In the genomic region with DNA sequence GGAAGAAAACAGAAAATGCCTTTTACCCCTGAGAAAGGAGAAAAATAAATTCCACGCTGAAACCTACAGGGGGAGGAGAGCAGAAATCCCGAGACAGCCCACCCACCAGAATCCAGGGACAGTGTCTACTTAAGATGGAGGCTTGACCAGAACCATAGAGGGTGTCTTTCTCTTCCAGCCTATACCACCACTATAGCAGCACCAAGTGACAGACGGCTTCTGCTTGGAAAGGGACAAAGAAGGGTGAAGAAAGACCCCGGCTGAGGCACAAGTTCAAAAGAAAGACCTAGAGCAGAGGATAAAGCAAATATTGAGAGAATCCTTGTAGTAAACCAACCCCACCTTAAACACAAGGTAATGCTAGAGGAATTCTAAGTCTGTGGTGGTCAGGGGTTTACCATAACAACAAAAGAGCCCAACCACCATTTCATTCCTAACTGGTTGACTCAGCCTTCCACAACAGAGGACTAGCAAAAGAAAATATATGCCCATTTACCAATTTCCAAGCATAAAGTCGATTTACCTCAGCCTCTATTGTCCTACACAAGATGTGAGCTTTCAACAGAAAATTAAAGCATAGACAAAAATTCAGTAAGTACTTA, we compare ENCODE assay signal across 12 cellular contexts.
DNase-seq lines count a peak whose midpoint lies in the region; ATAC-seq, FAIRE-seq and TF ChIP-seq lines count a peak whose summit lies in the region.
"Had no signal": no experiment of that assay in that cellular context is flagged by ENCODE, and none has a peak within 500 bp of the region (broad histone marks: within the 10 kb centered on the region; RNA-seq: fewer than 3 reads in every experiment).

No MANE protein-coding gene starts in this region.

- no peaks in the 10 kb centered on the region for H3K36me3 ChIP-seq in Caco-2 (ENCODE audit: control insufficient read depth, insufficient read depth, low read length)

- no peaks in the 10 kb centered on the region for H3K27me3 Mint-ChIP-seq in Caco-2 (ENCODE audit: insufficient read depth, unreplicated experiment)

- TF ChIP-seq RAD21 in A549 (conservative IDR thresholded peaks at IDR 0.05 in 1 of 2, IDR thresholded peaks at IDR 0.05 in 1 of 2), result no peak

- peak in 1 of 2 experiments; percentile 35 for DNase-seq in A549 (ENCODE audit: low read depth in 1 of 2, low spot score in 1 of 2)
- DNase-seq in HTR-8/SVneo (ENCODE audit: insufficient read length, low spot score), result peak; percentile 32
- peak; percentile 20 for DNase-seq in brain pericyte (ENCODE audit: low read depth, low spot score)
- peak; percentile 54 for DNase-seq in iPS-NIHi11 (ENCODE audit: low spot score)
- DNase-seq in Caco-2, result no peak
- no peak for DNase-seq in NK-92 (lab: John Stamatoyannopoulos, UW; ENCODE audit: unreplicated experiment)
- DNase-seq: central memory CD4-positive, alpha-beta T cell; head of caudate nucleus; NCI-H2081 had no signal

- peak; percentile 34 to 53; a peak in 2 of 6 replicates for ATAC-seq in A549
- no peak for ATAC-seq in HG03039 (IDR thresholded peaks at IDR 0.05; ENCODE audit: unreplicated experiment)
- no peak for ATAC-seq in HG02798 (IDR thresholded peaks at IDR 0.05; ENCODE audit: poor library complexity, unreplicated experiment)

- no peaks in the 10 kb centered on the region for H3K27me3 ChIP-seq in Caco-2 (replicated peaks; ENCODE audit: control insufficient read depth, insufficient read depth, low read length)

- H3K9me3 Mint-ChIP-seq in Caco-2 (ENCODE audit: unreplicated experiment), result no peaks in the 10 kb centered on the region

- H3K4me3 Mint-ChIP-seq in Caco-2 (ENCODE audit: unreplicated experiment), result no peak overlapping the region

- no peaks in the 10 kb centered on the region for H3K36me3 Mint-ChIP-seq in Caco-2 (ENCODE audit: insufficient read depth, unreplicated experiment)

- H3K4me2 ChIP-seq in A549, result peak overlapping the region; percentile 44; the same call in 2 of the 3 replicates

- TF ChIP-seq CTCF in A549 (IDR thresholded peaks at IDR 0.05) (no peak), Caco-2 (IDR thresholded peaks at IDR 0.05; ENCODE audit: insufficient read depth in 1 of 2, low read depth in 1 of 2, low read length in 1 of 2, severe bottlenecking in 1 of 2, unreplicated experiment in 1 of 2) (no peak)

- BruUV-seq in Caco-2 (replicated peaks; lab: Mats Ljungman, UMichigan), result no TSS peak

- FAIRE-seq in A549 (lab: Jason Lieb, UNC), result no peak
- FAIRE-seq in HTR-8/SVneo (lab: Jason Lieb, UNC), result peak; percentile 74

- H3K4me3 ChIP-seq in A549 (no peak overlapping the region), Caco-2 (ENCODE audit: low read depth, low read length) (no peak overlapping the region)
- H3K4me3 ChIP-seq: skin epidermis had no signal

- H3K27ac Mint-ChIP-seq in Caco-2 (ENCODE audit: unreplicated experiment), result no peak overlapping the region

- H3K9me3 ChIP-seq in A549 (no peaks in the 10 kb centered on the region), Caco-2 (no peaks in the 10 kb centered on the region)

- CTCF ChIA-PET in A549 (lab: Yijun Ruan, JAX) (no interaction called here), Caco-2 (lab: Charles Lee) (no interaction called here)

- H3K4me1 Mint-ChIP-seq in Caco-2 (ENCODE audit: low read depth, unreplicated experiment), result no peaks in the 10 kb centered on the region

- TF ChIP-seq EP300 in A549 (IDR thresholded peaks at IDR 0.05), result no peak

- POLR2A ChIA-PET in A549 (lab: Yijun Ruan, JAX) (no interaction called here), Caco-2 (lab: Charles Lee) (no interaction called here)

- peak overlapping the region in 1 of 2 experiments; percentile 54; a peak in 2 of 6 replicates for H3K27ac ChIP-seq in A549
- H3K27ac ChIP-seq: skin epidermis had no signal

- H3K4me1 ChIP-seq in A549, result no peaks in the 10 kb centered on the region
- no peaks in the 10 kb centered on the region for H3K4me1 ChIP-seq in Caco-2

- TF ChIP-seq POLR2A in A549 (IDR thresholded peaks at IDR 0.05; ENCODE audit: low read length), result no peak

- intact Hi-C loops in Caco-2 (cut with micrococcal nuclease; ENCODE audit: unreplicated experiment), result no loop called here

- 16% methylated on average over 5 of the region's 5 CpGs for WGBS in A549 (ENCODE audit: missing lambda C conversion rate)

TF ChIP-seq in A549, 52 proteins besides CTCF, POLR2A, EP300 and RAD21:
- TF ChIP-seq, protein P1, sequence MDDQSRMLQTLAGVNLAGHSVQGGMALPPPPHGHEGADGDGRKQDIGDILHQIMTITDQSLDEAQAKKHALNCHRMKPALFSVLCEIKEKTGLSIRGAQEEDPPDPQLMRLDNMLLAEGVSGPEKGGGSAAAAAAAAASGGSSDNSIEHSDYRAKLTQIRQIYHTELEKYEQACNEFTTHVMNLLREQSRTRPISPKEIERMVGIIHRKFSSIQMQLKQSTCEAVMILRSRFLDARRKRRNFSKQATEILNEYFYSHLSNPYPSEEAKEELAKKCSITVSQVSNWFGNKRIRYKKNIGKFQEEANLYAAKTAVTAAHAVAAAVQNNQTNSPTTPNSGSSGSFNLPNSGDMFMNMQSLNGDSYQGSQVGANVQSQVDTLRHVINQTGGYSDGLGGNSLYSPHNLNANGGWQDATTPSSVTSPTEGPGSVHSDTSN (IDR thresholded peaks at IDR 0.05), result no peak
- no peak for TF ChIP-seq JUNB (IDR thresholded peaks at IDR 0.05)
- TF ChIP-seq FOSL2 (IDR thresholded peaks at IDR 0.05), result no peak
- 0 out of 2 replicates have a peak, but pooled peaks have one; percentile 16 for TF ChIP-seq FOSL2 (CRISPR knock-in tag; IDR thresholded peaks at IDR 0.05)
- TF ChIP-seq HOXB13 (CRISPR knock-in tag; IDR thresholded peaks at IDR 0.05; ENCODE audit: low read depth), result no peak
- TF ChIP-seq MAFK (IDR thresholded peaks at IDR 0.05; ENCODE audit: partially characterized antibody), result no peak
- TF ChIP-seq, protein P2, sequence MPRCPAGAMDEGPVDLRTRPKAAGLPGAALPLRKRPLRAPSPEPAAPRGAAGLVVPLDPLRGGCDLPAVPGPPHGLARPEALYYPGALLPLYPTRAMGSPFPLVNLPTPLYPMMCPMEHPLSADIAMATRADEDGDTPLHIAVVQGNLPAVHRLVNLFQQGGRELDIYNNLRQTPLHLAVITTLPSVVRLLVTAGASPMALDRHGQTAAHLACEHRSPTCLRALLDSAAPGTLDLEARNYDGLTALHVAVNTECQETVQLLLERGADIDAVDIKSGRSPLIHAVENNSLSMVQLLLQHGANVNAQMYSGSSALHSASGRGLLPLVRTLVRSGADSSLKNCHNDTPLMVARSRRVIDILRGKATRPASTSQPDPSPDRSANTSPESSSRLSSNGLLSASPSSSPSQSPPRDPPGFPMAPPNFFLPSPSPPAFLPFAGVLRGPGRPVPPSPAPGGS (IDR thresholded peaks at IDR 0.05), result no peak
TF ChIP-seq in A549: peak in this region for 1.

Comparison
In these comparisons a context has a peak if more than half of its experiments do, and no peak if none do; other contexts are left out.
1. ATAC-seq: peak in A549 (2 of 2); none in HG03039 (single experiment) and HG02798 (single experiment).
2. DNase-seq: peak in HTR-8/SVneo (single experiment), brain pericyte (single experiment) and iPS-NIHi11 (single experiment); none in Caco-2 (0 of 2) and NK-92 (single experiment).